Comparison of ENCODE assay signal across 1 cellular context in genomic region chr17:28552201-28552999, GRCh38.
A peak's percentile ranks its signal among the peaks of the same experiment; 100 is the strongest.
TF ChIP-seq lines count a peak whose summit lies in the region.

UNC119 (minus strand) TSS chr17:28552624; CDS start chr17:28552557, 67 bp downstream.

TF ChIP-seq in K562, 482 proteins besides CTCF, POLR2A, EP300 and RAD21 (continued from another document and continues in another):
- peak; percentile 33; the same call in 1 of the 2 replicates for TF ChIP-seq ETS1 (conservative IDR thresholded peaks at IDR 0.05; ENCODE audit: control insufficient read depth, low read depth, low read length)
- no peak for TF ChIP-seq ZNF398 (CRISPR knock-in tag; IDR thresholded peaks at IDR 0.05)
- TF ChIP-seq RB1 (IDR thresholded peaks at IDR 0.05; ENCODE audit: low read depth), result 0 out of 2 replicates have a peak, but pooled peaks have one; percentile 54
- peak; percentile 28; the same call in 1 of the 2 replicates for TF ChIP-seq ZNF263 (CRISPR knock-in tag; IDR thresholded peaks at IDR 0.05; ENCODE audit: borderline replicate concordance)
- 0 out of 2 replicates have a peak, but pooled peaks have one; percentile 22 for TF ChIP-seq XRCC5 (IDR thresholded peaks at IDR 0.05; ENCODE audit: low read depth, low read length)
- TF ChIP-seq SMAD4 (CRISPR knock-in tag; conservative IDR thresholded peaks at IDR 0.05), result peak; percentile 28; the same call in 1 of the 2 replicates
- TF ChIP-seq CXXC5 (CRISPR knock-in tag; IDR thresholded peaks at IDR 0.05), result peak; percentile 56; the same call in 1 of the 2 replicates
- TF ChIP-seq HMGN3 (IDR thresholded peaks at IDR 0.05; ENCODE audit: borderline replicate concordance, extremely low read depth, insufficient read length, low read depth, low read length), result peak; percentile 68
- TF ChIP-seq CCNT2 (IDR thresholded peaks at IDR 0.05; ENCODE audit: borderline replicate concordance, extremely low read depth, insufficient read length, low read depth, low read length), result peak; percentile 61
- 0 out of 4 replicates have a peak, but pooled peaks of 1 of the 2 experiments have one; percentile 25 for TF ChIP-seq MNT (conservative IDR thresholded peaks at IDR 0.05)
- TF ChIP-seq PCBP1 (IDR thresholded peaks at IDR 0.05; ENCODE audit: low read depth, low read length, poor library complexity, severe bottlenecking), result peak; percentile 89
- TF ChIP-seq SRF (CRISPR knock-in tag; IDR thresholded peaks at IDR 0.05), result peak in 1 of 2 experiments; percentile 49; a peak in 1 of 4 replicates
- TF ChIP-seq RBM22 (IDR thresholded peaks at IDR 0.05; ENCODE audit: low read depth, low read length, poor library complexity, severe bottlenecking), result peak; percentile 84
- TF ChIP-seq REST (CRISPR knock-in tag; IDR thresholded peaks at IDR 0.05; ENCODE audit: low read depth), result 0 out of 2 replicates have a peak, but pooled peaks have one; percentile 23
- peak; percentile 86 for TF ChIP-seq VEZF1 (CRISPR knock-in tag; IDR thresholded peaks at IDR 0.05)
- TF ChIP-seq L3MBTL2 (IDR thresholded peaks at IDR 0.05), result peak; percentile 65; the same call in 1 of the 2 replicates
- TF ChIP-seq ZNF830 (CRISPR knock-in tag; IDR thresholded peaks at IDR 0.05), result 0 out of 2 replicates have a peak, but pooled peaks have one; percentile 41
- no peak for TF ChIP-seq ZNF644 (tag; IDR thresholded peaks at IDR 0.05; ENCODE audit: low read depth)
- TF ChIP-seq KDM2B (CRISPR knock-in tag; IDR thresholded peaks at IDR 0.05), result 0 out of 2 replicates have a peak, but pooled peaks have one; percentile 19
- peak in 1 of 2 experiments; percentile 15; a peak in 1 of 4 replicates for TF ChIP-seq HDAC1 (IDR thresholded peaks at IDR 0.05)
- no peak for TF ChIP-seq CBX2 (IDR thresholded peaks at IDR 0.05; ENCODE audit: insufficient read depth, low read length, poor library complexity, severe bottlenecking)
- peak; percentile 90 for TF ChIP-seq HNRNPK (IDR thresholded peaks at IDR 0.05; ENCODE audit: low read depth, low read length, poor library complexity, severe bottlenecking)
- TF ChIP-seq PURB (CRISPR knock-in tag; IDR thresholded peaks at IDR 0.05; ENCODE audit: low read depth), result no peak
- peak; percentile 33 for TF ChIP-seq POLR2AphosphoS5 (IDR thresholded peaks at IDR 0.05; ENCODE audit: control insufficient read depth, insufficient read depth, low read depth, low read length)
- 0 out of 2 replicates have a peak, but pooled peaks have one; percentile 41 for TF ChIP-seq GTF2E2 (tag; IDR thresholded peaks at IDR 0.05)
- no peak for TF ChIP-seq BRF2 (IDR thresholded peaks at IDR 0.05; ENCODE audit: borderline replicate concordance, insufficient read depth, insufficient read length)
- peak in 2 of 3 experiments; percentile 12 to 22 for TF ChIP-seq YY1 (IDR thresholded peaks at IDR 0.05; ENCODE audit: borderline replicate concordance in 1 of 3, control insufficient read depth in 1 of 3, extremely low read depth in 1 of 3, insufficient read depth in 3 of 3, insufficient read length in 1 of 3, insufficient replicate concordance in 2 of 3, low read depth in 1 of 3, low read length in 2 of 3)
- TF ChIP-seq SIN3A (IDR thresholded peaks at IDR 0.05; ENCODE audit: borderline replicate concordance in 2 of 2, control insufficient read depth in 1 of 2, low read depth in 2 of 2, low read length in 2 of 2), result peak; percentile 38 to 69; a peak in 2 of 4 replicates
- 0 out of 2 replicates have a peak, but pooled peaks have one; percentile 29 for TF ChIP-seq GABPA (tag; conservative IDR thresholded peaks at IDR 0.05; ENCODE audit: low read depth)
- peak; percentile 46 for TF ChIP-seq PHF20 (IDR thresholded peaks at IDR 0.05; ENCODE audit: partially characterized antibody)
- peak; percentile 80 for TF ChIP-seq TAF1 (IDR thresholded peaks at IDR 0.05; ENCODE audit: control insufficient read depth, extremely low read depth, insufficient read depth, low read length, severe bottlenecking)
- TF ChIP-seq ZBTB2 (IDR thresholded peaks at IDR 0.05), result 0 out of 2 replicates have a peak, but pooled peaks have one; percentile 25
